14 cellular contexts compared by ENCODE assay signal in genomic region chr7:821688-822087, GRCh38. TPM values are rescaled to one million over a fixed set of nuclear protein-coding genes. Genes with fewer than 3 reads are reported as not detected.
DNase-seq lines count a peak whose midpoint lies in the region; ATAC-seq and TF ChIP-seq lines count a peak whose summit lies in the region.
"Had no signal": no experiment of that assay in that cellular context is flagged by ENCODE, and none has a peak within 500 bp of the region (broad histone marks: within the 10 kb centered on the region; RNA-seq: fewer than 3 reads in every experiment).

No MANE protein-coding gene starts in this region.

- CTCF ChIA-PET in WTC11 (lab: Charles Lee): interaction anchor here (1.0 kb wide), 2 partner anchors 15 to 51 kb away, joined by 4 to 6 read pairs; no protein-coding TSS in a partner anchor
- CTCF ChIA-PET in activated CD4-positive, alpha-beta memory T cell treated with anti-CD3 and anti-CD28 coated beads for 36 hours (lab: Charles Lee): interaction anchor here (1.6 kb wide), 1 partner anchor 52 kb away, joined by 4 read pairs; no protein-coding TSS in a partner anchor

- H2BK120ac ChIP-seq in trophoblast cell (ENCODE audit: insufficient read depth, low read length, poor library complexity): no peak overlapping the region

- H4K8ac ChIP-seq in trophoblast cell (ENCODE audit: low read depth, low read length): no peak overlapping the region

- H3K4me1 Mint-ChIP-seq in WTC11: peaks cover 70% of the 10 kb centered on the region
- peaks cover 59% of the 10 kb centered on the region for H3K4me1 Mint-ChIP-seq in activated CD4-positive, alpha-beta memory T cell treated with anti-CD3 and anti-CD28 coated beads for 36 hours (ENCODE audit: low read depth)

- peak overlapping the region; percentile 51 for H3K27ac Mint-ChIP-seq in WTC11
- no peak overlapping the region for H3K27ac Mint-ChIP-seq in activated CD4-positive, alpha-beta memory T cell treated with anti-CD3 and anti-CD28 coated beads for 36 hours

- TF ChIP-seq CTCF in WTC11 (IDR thresholded peaks at IDR 0.05): no peak
- TF ChIP-seq CTCF in heart right ventricle (IDR thresholded peaks at IDR 0.05): peak in 7 of 9 donors; percentile 16 to 57 (median 28)

- H2AK5ac ChIP-seq in trophoblast cell (ENCODE audit: low read length): no peak overlapping the region

- no peak overlapping the region for H3K4me3 Mint-ChIP-seq in WTC11
- no peak overlapping the region for H3K4me3 Mint-ChIP-seq in activated CD4-positive, alpha-beta memory T cell treated with anti-CD3 and anti-CD28 coated beads for 36 hours

- H3K9me3 ChIP-seq in BLaER1 treated with 17β-estradiol and CSF1 and Interleukin-3, amounts not matched to agents 10 nM and 100 nM (replicated peaks in 1 of 11): peaks cover 0 to 12% (median 0%) of the 10 kb centered on the region in 11 experiments; a peak in 7 of 22 replicates
- H3K9me3 ChIP-seq in heart right ventricle (no peaks in the 10 kb centered on the region), trophoblast cell (ENCODE audit: insufficient read depth, low read depth, low read length) (no peaks in the 10 kb centered on the region)

- ATAC-seq in WTC11 (no peak), heart right ventricle (peak; percentile 21 to 77 (median 68)), HG03520 (IDR thresholded peaks at IDR 0.05; ENCODE audit: unreplicated experiment) (no peak)
- ATAC-seq: HCT116 had no signal

- no peak overlapping the region for H2AFZ ChIP-seq in trophoblast cell (ENCODE audit: insufficient read depth, low read length, poor library complexity)

- POLR2A ChIA-PET in WTC11 (lab: Charles Lee): no interaction called here
- POLR2A ChIA-PET in activated CD4-positive, alpha-beta memory T cell treated with anti-CD3 and anti-CD28 coated beads for 36 hours (lab: Charles Lee): no interaction called here

- no peaks in the 10 kb centered on the region for H3K27me3 ChIP-seq in BLaER1 treated with 17β-estradiol and CSF1 and Interleukin-3, amounts not matched to agents 10 nM and 100 nM
- H3K27me3 ChIP-seq in heart right ventricle (peaks cover 0 to 8% (median 0%) of the 10 kb centered on the region in 7 donors), trophoblast cell (ENCODE audit: insufficient read depth, low read length) (no peaks in the 10 kb centered on the region)
- H3K27me3 ChIP-seq: brain microvascular endothelial cell had no signal

- H3K36me3 ChIP-seq in BLaER1 treated with 17β-estradiol and CSF1 and Interleukin-3, amounts not matched to agents 10 nM and 100 nM: peaks cover 14 to 78% (median 38%) of the 10 kb centered on the region in 11 experiments
- H3K36me3 ChIP-seq in heart right ventricle (peaks cover 0 to 7% (median 0%) of the 10 kb centered on the region in 9 donors), trophoblast cell (ENCODE audit: control insufficient read depth in 1 of 2, insufficient read depth in 2 of 2, low read length in 2 of 2) (peaks cover 3 to 10% of the 10 kb centered on the region in 2 experiments)
- H3K36me3 ChIP-seq: brain microvascular endothelial cell had no signal

- H3K18ac ChIP-seq in trophoblast cell (ENCODE audit: low read length): no peak overlapping the region

- no peak overlapping the region for H4K12ac ChIP-seq in trophoblast cell (ENCODE audit: low read depth, low read length)

- H3K4me3 ChIP-seq in BLaER1 treated with 17β-estradiol and CSF1 and Interleukin-3, amounts not matched to agents 10 nM and 100 nM: no peak overlapping the region
- H3K4me3 ChIP-seq in heart right ventricle: no peak overlapping the region
- H3K4me3 ChIP-seq in trophoblast cell (ENCODE audit: low read depth, low read length): no peak overlapping the region

- H3K9me3 Mint-ChIP-seq in WTC11: no peaks in the 10 kb centered on the region
- no peaks in the 10 kb centered on the region for H3K9me3 Mint-ChIP-seq in activated CD4-positive, alpha-beta memory T cell treated with anti-CD3 and anti-CD28 coated beads for 36 hours

- 40 to 61% methylated on average over 11 of the region's 11 CpGs for WGBS in heart right ventricle, 2 donors
- WGBS in trophoblast cell (ENCODE audit: extremely low coverage, insufficient coverage, insufficient read length): no CpG with 5 or more reads among the region's 11 CpGs

- peak overlapping the region; percentile 15 to 95 (median 52); a peak in 19 of 22 replicates for H3K4me2 ChIP-seq in BLaER1 treated with 17β-estradiol and CSF1 and Interleukin-3, amounts not matched to agents 10 nM and 100 nM
- H3K4me2 ChIP-seq in trophoblast cell (ENCODE audit: low read length): no peak overlapping the region

- H3K23ac ChIP-seq in trophoblast cell (ENCODE audit: low read length): no peak overlapping the region

- H3K4me1 ChIP-seq in BLaER1 treated with 17β-estradiol and CSF1 and Interleukin-3, amounts not matched to agents 10 nM and 100 nM: peaks cover 67 to 92% (median 85%) of the 10 kb centered on the region in 10 experiments
- H3K4me1 ChIP-seq in heart right ventricle (peaks cover 18 to 94% (median 81%) of the 10 kb centered on the region in 9 donors), trophoblast cell (ENCODE audit: control insufficient read depth in 1 of 2, insufficient read depth in 2 of 2, low read length in 2 of 2) (peaks cover 2 to 4% of the 10 kb centered on the region in 2 experiments)

- no peaks in the 10 kb centered on the region for H3K27me3 Mint-ChIP-seq in WTC11 (ENCODE audit: low read depth)
- no peaks in the 10 kb centered on the region for H3K27me3 Mint-ChIP-seq in activated CD4-positive, alpha-beta memory T cell treated with anti-CD3 and anti-CD28 coated beads for 36 hours

- H3K27ac ChIP-seq in BLaER1 treated with 17β-estradiol and CSF1 and Interleukin-3, amounts not matched to agents 10 nM and 100 nM: no peak overlapping the region
- H3K27ac ChIP-seq in heart right ventricle (peak overlapping the region in 8 of 10 donors; percentile 18 to 97 (median 58)), trophoblast cell (ENCODE audit: low read depth, low read length) (no peak overlapping the region)
- H3K27ac ChIP-seq: brain microvascular endothelial cell, epithelial cell of prostate had no signal

- peak overlapping the region in 1 of 11 experiments; percentile 7; a peak in 3 of 22 replicates for H3K9ac ChIP-seq in BLaER1 treated with 17β-estradiol and CSF1 and Interleukin-3, amounts not matched to agents 10 nM and 100 nM
- no peak overlapping the region for H3K9ac ChIP-seq in trophoblast cell (ENCODE audit: low read length)

- H3K14ac ChIP-seq in trophoblast cell (ENCODE audit: low read length): no peak overlapping the region

- intact Hi-C loops in heart right ventricle (cut with DNase I): loop anchor here in 5 of 10 donors (5.0 to 10.0 kb wide), 3 partner anchors 46 to 53 kb away; partner anchors contain the start of gene GET4 (in 1 of the 5)
- intact Hi-C loops in activated CD4-positive, alpha-beta memory T cell treated with anti-CD3 and anti-CD28 coated beads for 36 hours (cut with micrococcal nuclease): no loop called here

- H2BK5ac ChIP-seq in trophoblast cell (ENCODE audit: low read depth, low read length, poor library complexity): no peak overlapping the region

- no peak for DNase-seq in WTC11 (ENCODE audit: low spot score)
- DNase-seq in heart right ventricle: peak in 1 of 2 donors; percentile 18
- DNase-seq in trophoblast cell: no peak
- no peak for DNase-seq in activated CD4-positive, alpha-beta memory T cell treated with anti-CD3 and anti-CD28 coated beads for 36 hours
- no peak for DNase-seq in KG1 (lab: John Stamatoyannopoulos, UW)
- DNase-seq in cerebellar nuclear complex (lab: John Stamatoyannopoulos, UW): no peak
- DNase-seq: activated CD4-positive, alpha-beta T cell treated with anti-CD3 and anti-CD28 coated beads for 48 hours; brain microvascular endothelial cell; DND-41; NCI-H1417 treated with DMSO at 0.1 percent for 48 hours had no signal

- peaks cover 88 to 100% (median 99%) of the 10 kb centered on the region in 11 experiments for H4K20me1 ChIP-seq in BLaER1 treated with 17β-estradiol and CSF1 and Interleukin-3, amounts not matched to agents 10 nM and 100 nM

- peak overlapping the region; percentile 0 for H3K4ac ChIP-seq in trophoblast cell (ENCODE audit: low read depth, low read length)

- peaks cover 21% of the 10 kb centered on the region for H3K79me2 ChIP-seq in trophoblast cell (ENCODE audit: control insufficient read depth, insufficient read depth, low read length, poor library complexity)

- no peak overlapping the region for H4K91ac ChIP-seq in trophoblast cell (ENCODE audit: low read depth, low read length)

- no peak overlapping the region for H2BK12ac ChIP-seq in trophoblast cell (ENCODE audit: low read length)

- peaks cover 4% of the 10 kb centered on the region for H3K79me1 ChIP-seq in trophoblast cell (ENCODE audit: low read length)

- peaks cover 10% of the 10 kb centered on the region; the same call in 1 of the 2 replicates for H3K36me3 Mint-ChIP-seq in WTC11
- peaks cover 20% of the 10 kb centered on the region for H3K36me3 Mint-ChIP-seq in activated CD4-positive, alpha-beta memory T cell treated with anti-CD3 and anti-CD28 coated beads for 36 hours

TF ChIP-seq in WTC11, 78 proteins besides CTCF, POLR2A, EP300 and RAD21 (continues in another document):
- TF ChIP-seq FOXJ3 (CRISPR knock-in tag; IDR thresholded peaks at IDR 0.05; ENCODE audit: borderline replicate concordance) (no peak), TCF7 (CRISPR knock-in tag; IDR thresholded peaks at IDR 0.05; ENCODE audit: low read depth) (no peak), GTF2I (CRISPR knock-in tag; conservative IDR thresholded peaks at IDR 0.05) (no peak), ATF3 (CRISPR knock-in tag; conservative IDR thresholded peaks at IDR 0.05) (no peak), JAZF1 (CRISPR knock-in tag; IDR thresholded peaks at IDR 0.05) (no peak), IRF2 (CRISPR knock-in tag; IDR thresholded peaks at IDR 0.05; ENCODE audit: borderline replicate concordance, low read depth) (no peak)

RNA-seq across cellular contexts. Expression of gene SUN1, which starts 10.6 kb away (rescaled TPM):
- total RNA-seq in WTC11 (2021): 149 to 158 TPM (median 156 TPM) in 3 replicates
- total RNA-seq in heart right ventricle: 100 to 1,000 TPM; 129 to 211 (median 183) TPM
- polyA plus RNA-seq in heart right ventricle: 100 to 1,000 TPM in 1 of 2 donors, 10 to 100 TPM in 1; 69.2 to 203 TPM
- polyA plus RNA-seq in trophoblast cell (2013): 85.9 and 88.3 TPM in 2 replicates
- 10 to 100 TPM; 69.5 to 69.9 TPM for total RNA-seq in activated CD4-positive, alpha-beta memory T cell treated with anti-CD3 and anti-CD28 coated beads for 36 hours

RNA-seq across cellular contexts. Expression of gene GET4, which starts 54.7 kb away (rescaled TPM):
- total RNA-seq in WTC11 (2021): 73.0 to 82.0 TPM (median 73.4 TPM) in 3 replicates
- 10 to 100 TPM; 14.7 to 25.0 (median 20.4) TPM for total RNA-seq in heart right ventricle
- polyA plus RNA-seq in heart right ventricle: 10 to 100 TPM; 32.8 to 38.6 TPM
- 81.6 and 84.3 TPM in 2 replicates for polyA plus RNA-seq in trophoblast cell (2013)
- 10 to 100 TPM; 22.3 to 27.1 TPM for total RNA-seq in activated CD4-positive, alpha-beta memory T cell treated with anti-CD3 and anti-CD28 coated beads for 36 hours

Comparison
In these comparisons a context has a peak if more than half of its experiments do, and no peak if none do; other contexts are left out.
1. H3K27ac ChIP-seq: peak in heart right ventricle (8 of 10); none in BLaER1 treated with 17β-estradiol and CSF1 and Interleukin-3, amounts not matched to agents 10 nM and 100 nM (0 of 11) and trophoblast cell (single experiment).
2. ATAC-seq: peak in heart right ventricle (8 of 8); none in WTC11 (single experiment) and HG03520 (single experiment).